Comparison of ENCODE assay signal across 10 cellular contexts in the genomic region with DNA sequence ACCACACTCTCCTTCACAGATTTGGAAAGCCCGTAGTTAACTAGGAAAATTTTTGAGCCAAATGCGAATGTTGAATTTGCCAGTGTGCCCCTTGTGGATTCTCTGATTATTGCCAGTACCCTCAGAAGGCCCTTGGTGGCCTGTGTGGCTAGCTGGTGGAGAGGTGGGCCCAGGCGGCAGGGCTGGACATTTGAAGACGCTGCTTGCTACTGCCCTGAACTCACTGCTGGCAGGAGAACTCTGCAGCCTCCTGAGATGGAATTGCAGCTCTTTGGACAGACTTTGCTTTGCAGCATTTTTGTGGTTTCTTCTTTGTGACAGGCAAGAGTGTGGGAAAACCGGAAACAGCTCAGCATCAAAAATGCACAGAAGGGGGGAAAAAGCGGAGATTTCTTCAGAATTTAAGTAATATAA.
DNase-seq lines count a peak whose midpoint lies in the region; ATAC-seq and TF ChIP-seq lines count a peak whose summit lies in the region.
"Had no signal": no experiment of that assay in that cellular context is flagged by ENCODE, and none has a peak within 500 bp of the region (broad histone marks: within the 10 kb centered on the region; RNA-seq: fewer than 3 reads in every experiment).

No MANE protein-coding gene starts in this region.

- H3K27me3 ChIP-seq in BE2C (no peaks in the 10 kb centered on the region), brain microvascular endothelial cell (replicated peaks) (no peaks in the 10 kb centered on the region)

- H3K27me3 Mint-ChIP-seq in mesothelial cell of epicardium (ENCODE audit: low read depth), result no peaks in the 10 kb centered on the region
- no peaks in the 10 kb centered on the region for H3K27me3 Mint-ChIP-seq in activated naive CD8-positive, alpha-beta T cell treated with anti-CD3 and anti-CD28 coated beads, Interleukin-2, amount 50 U/mL, for 24 hours
- H3K27me3 Mint-ChIP-seq in activated T-cell treated with anti-CD3 and anti-CD28 coated beads, Interleukin-2, amount 50 U/mL, for 4 hours (ENCODE audit: low read depth), result no peaks in the 10 kb centered on the region

- ATAC-seq in activated naive CD8-positive, alpha-beta T cell treated with anti-CD3 and anti-CD28 coated beads, Interleukin-2, amount 50 U/mL, for 24 hours, result no peak
- no peak for ATAC-seq in activated T-cell treated with anti-CD3 and anti-CD28 coated beads, Interleukin-2, amount 50 U/mL, for 4 hours

- no peaks in the 10 kb centered on the region for H3K4me1 ChIP-seq in BE2C

- H3K27ac ChIP-seq in brain microvascular endothelial cell, result peak overlapping the region; percentile 77

- DNase-seq in BE2C (peak; percentile 16), HT1080 (ENCODE audit: low read depth) (peak; percentile 94), brain microvascular endothelial cell (peak; percentile 85), mesothelial cell of epicardium (ENCODE audit: low spot score in 2 of 2, unreplicated experiment in 2 of 2) (no peak), NCI-H2107 (lab: John Stamatoyannopoulos, UW) (no peak)
- no peak for DNase-seq in activated naive CD8-positive, alpha-beta T cell treated with anti-CD3 and anti-CD28 coated beads, Interleukin-2, amount 50 U/mL, for 24 hours
- no peak for DNase-seq in activated T-cell treated with anti-CD3 and anti-CD28 coated beads, Interleukin-2, amount 50 U/mL, for 4 hours
- no peak for DNase-seq in stimulated activated naive CD4-positive, alpha-beta T cell treated with Interleukin-2 at 50 U/mL for 16 hours (lab: John Stamatoyannopoulos, UW)
- DNase-seq: right cardiac atrium had no signal

- no peak overlapping the region for H3K4me3 ChIP-seq in BE2C (ENCODE audit: low read depth, low read length)
- no peak overlapping the region for H3K4me3 ChIP-seq in brain microvascular endothelial cell (ENCODE audit: low read depth, low read length)
- H3K4me3 ChIP-seq: HAP-1 had no signal

- H3K9me3 ChIP-seq in BE2C, result no peaks in the 10 kb centered on the region
- H3K9me3 ChIP-seq: HAP-1 had no signal

- H3K4me1 Mint-ChIP-seq in mesothelial cell of epicardium, result peaks cover 29% of the 10 kb centered on the region
- peaks cover 5% of the 10 kb centered on the region for H3K4me1 Mint-ChIP-seq in activated naive CD8-positive, alpha-beta T cell treated with anti-CD3 and anti-CD28 coated beads, Interleukin-2, amount 50 U/mL, for 24 hours
- no peaks in the 10 kb centered on the region for H3K4me1 Mint-ChIP-seq in activated T-cell treated with anti-CD3 and anti-CD28 coated beads, Interleukin-2, amount 50 U/mL, for 4 hours (ENCODE audit: low read depth)

- peaks cover 19% of the 10 kb centered on the region for H3K36me3 Mint-ChIP-seq in mesothelial cell of epicardium
- H3K36me3 Mint-ChIP-seq in activated naive CD8-positive, alpha-beta T cell treated with anti-CD3 and anti-CD28 coated beads, Interleukin-2, amount 50 U/mL, for 24 hours (ENCODE audit: low read depth), result peaks cover 10% of the 10 kb centered on the region
- H3K36me3 Mint-ChIP-seq in activated T-cell treated with anti-CD3 and anti-CD28 coated beads, Interleukin-2, amount 50 U/mL, for 4 hours (ENCODE audit: insufficient read depth), result peaks cover 25% of the 10 kb centered on the region

- no peak overlapping the region for H3K4me3 Mint-ChIP-seq in mesothelial cell of epicardium
- no peak overlapping the region for H3K4me3 Mint-ChIP-seq in activated naive CD8-positive, alpha-beta T cell treated with anti-CD3 and anti-CD28 coated beads, Interleukin-2, amount 50 U/mL, for 24 hours
- H3K4me3 Mint-ChIP-seq in activated T-cell treated with anti-CD3 and anti-CD28 coated beads, Interleukin-2, amount 50 U/mL, for 4 hours, result no peak overlapping the region

- peaks cover 3% of the 10 kb centered on the region for H3K9me3 Mint-ChIP-seq in mesothelial cell of epicardium
- H3K9me3 Mint-ChIP-seq in activated naive CD8-positive, alpha-beta T cell treated with anti-CD3 and anti-CD28 coated beads, Interleukin-2, amount 50 U/mL, for 24 hours, result no peaks in the 10 kb centered on the region
- H3K9me3 Mint-ChIP-seq in activated T-cell treated with anti-CD3 and anti-CD28 coated beads, Interleukin-2, amount 50 U/mL, for 4 hours, result no peaks in the 10 kb centered on the region

- in situ Hi-C loops in brain microvascular endothelial cell (cut with HindIII; ENCODE audit: low pct_ligation_motif_present, low sequenced_read_pairs), result no loop called here

- no peaks in the 10 kb centered on the region; the same call in 1 of the 2 replicates for H3K36me3 ChIP-seq in BE2C
- no peaks in the 10 kb centered on the region for H3K36me3 ChIP-seq in brain microvascular endothelial cell (replicated peaks)
- H3K36me3 ChIP-seq: HAP-1 had no signal

- peak; percentile 51 for TF ChIP-seq CTCF in BE2C (IDR thresholded peaks at IDR 0.05; ENCODE audit: low read depth, low read length)
- TF ChIP-seq CTCF in brain microvascular endothelial cell (IDR thresholded peaks at IDR 0.05; ENCODE audit: low read depth, low read length, missing control alignments), result peak; percentile 61
- no peak for TF ChIP-seq CTCF in mesothelial cell of epicardium (IDR thresholded peaks at IDR 0.05; ENCODE audit: unreplicated experiment)

- H3K27ac Mint-ChIP-seq in mesothelial cell of epicardium, result peak overlapping the region; percentile 70
- no peak overlapping the region for H3K27ac Mint-ChIP-seq in activated naive CD8-positive, alpha-beta T cell treated with anti-CD3 and anti-CD28 coated beads, Interleukin-2, amount 50 U/mL, for 24 hours

Comparison
In these comparisons a context has a peak if more than half of its experiments do, and no peak if none do; other contexts are left out.
1. DNase-seq: peak in BE2C (single experiment), HT1080 (single experiment) and brain microvascular endothelial cell (single experiment); none in mesothelial cell of epicardium (0 of 2), activated naive CD8-positive, alpha-beta T cell treated with anti-CD3 and anti-CD28 coated beads, Interleukin-2, amount 50 U/mL, for 24 hours (single experiment), NCI-H2107 (single experiment), activated T-cell treated with anti-CD3 and anti-CD28 coated beads, Interleukin-2, amount 50 U/mL, for 4 hours (single experiment) and stimulated activated naive CD4-positive, alpha-beta T cell treated with Interleukin-2 at 50 U/mL for 16 hours (single experiment).